In genomic region chr7:44220046-44220720, GRCh38 we compare ENCODE assay signal across 19 cellular contexts. TPM values are rescaled to one million over a fixed set of nuclear protein-coding genes. Genes with fewer than 3 reads are reported as not detected.
DNase-seq lines count a peak whose midpoint lies in the region; ATAC-seq, FAIRE-seq and TF ChIP-seq lines count a peak whose summit lies in the region.
"Had no signal": no experiment of that assay in that cellular context is flagged by ENCODE, and none has a peak within 500 bp of the region (broad histone marks: within the 10 kb centered on the region; RNA-seq: fewer than 3 reads in every experiment).

No MANE protein-coding gene starts in this region.

- H2AFZ ChIP-seq in PC-3 (ENCODE audit: low read length), result no peak overlapping the region
- H2AFZ ChIP-seq: PC-9 had no signal

- no peak overlapping the region for H3K9ac ChIP-seq in PC-3 (ENCODE audit: low read length)
- H3K9ac ChIP-seq: KMS-11 had no signal

- intact Hi-C loops in Right ventricle myocardium inferior (cut with DNase I), result no loop called here
- intact Hi-C loops in left ventricle myocardium inferior (cut with micrococcal nuclease), result no loop called here
- intact Hi-C loops in PC-3 (cut with micrococcal nuclease), result no loop called here

- POLR2A ChIA-PET in PC-3 (lab: Charles Lee; ENCODE audit: unreplicated experiment), result no interaction called here

- H3K27ac Mint-ChIP-seq in nephron progenitor cell, result no peak overlapping the region
- H3K27ac Mint-ChIP-seq: CD4-positive, alpha-beta memory T cell had no signal

- H3K9me3 Mint-ChIP-seq in nephron progenitor cell, result no peaks in the 10 kb centered on the region
- H3K9me3 Mint-ChIP-seq: CD4-positive, alpha-beta memory T cell had no signal

- no peak overlapping the region for H3K4me3 Mint-ChIP-seq in nephron progenitor cell
- H3K4me3 Mint-ChIP-seq: CD4-positive, alpha-beta memory T cell had no signal

- H3K4me2 ChIP-seq in PC-3 (ENCODE audit: low read length), result no peak overlapping the region
- H3K4me2 ChIP-seq: KMS-11, PC-9 had no signal

- ATAC-seq in Right ventricle myocardium inferior, result no peak
- no peak for ATAC-seq in PC-3

- TF ChIP-seq CTCF in right atrium auricular region (IDR thresholded peaks at IDR 0.05), result no peak
- TF ChIP-seq CTCF in left ventricle myocardium inferior (IDR thresholded peaks at IDR 0.05; ENCODE audit: borderline replicate concordance), result no peak
- TF ChIP-seq CTCF in nephron progenitor cell (IDR thresholded peaks at IDR 0.05), result no peak
- no peak for TF ChIP-seq CTCF in PC-3 (conservative IDR thresholded peaks at IDR 0.05; ENCODE audit: low read depth, low read length)

- peaks cover 61% of the 10 kb centered on the region for H3K4me1 Mint-ChIP-seq in nephron progenitor cell
- H3K4me1 Mint-ChIP-seq: CD4-positive, alpha-beta memory T cell had no signal

- no peaks in the 10 kb centered on the region for H3K9me2 ChIP-seq in PC-3 (replicated peaks; ENCODE audit: low read length)

- H3K27ac ChIP-seq in right atrium auricular region (no peak overlapping the region), left ventricle myocardium inferior (replicated peaks) (no peak overlapping the region), PC-3 (ENCODE audit: low read length) (no peak overlapping the region)
- H3K27ac ChIP-seq: KMS-11, PC-9 had no signal

- no TSS peak for BruUV-seq in PC-3 (replicated peaks; lab: Mats Ljungman, UMichigan)

- CTCF ChIA-PET in PC-3 (lab: Charles Lee), result no interaction called here

- H3K36me3 Mint-ChIP-seq in nephron progenitor cell (ENCODE audit: low read depth), result no peaks in the 10 kb centered on the region
- H3K36me3 Mint-ChIP-seq: CD4-positive, alpha-beta memory T cell had no signal

- H3F3A ChIP-seq in PC-3 (ENCODE audit: low read length, unreplicated experiment), result no peaks in the 10 kb centered on the region

- H3K27me3 Mint-ChIP-seq in nephron progenitor cell (ENCODE audit: low read depth, poor library complexity), result peaks cover 3% of the 10 kb centered on the region

- no peaks in the 10 kb centered on the region for H3K4me1 ChIP-seq in right atrium auricular region
- no peaks in the 10 kb centered on the region for H3K4me1 ChIP-seq in left ventricle myocardium inferior
- no peaks in the 10 kb centered on the region for H3K4me1 ChIP-seq in PC-3 (ENCODE audit: insufficient read depth, low read length)

- DNase-seq in Right ventricle myocardium inferior (ENCODE audit: missing footprints) (peak; percentile 62), right atrium auricular region (ENCODE audit: low spot score) (no peak), left ventricle myocardium inferior (peak; percentile 9), nephron progenitor cell (peak; percentile 14), urothelium cell line (ENCODE audit: low spot score) (no peak), SIG-M5 treated with dmso at 0.1 percent for 504 hours (lab: John Stamatoyannopoulos, UW; ENCODE audit: unreplicated experiment) (no peak), PC-3 (no peak), COLO829 (ENCODE audit: low spot score) (no peak)
- DNase-seq: CD4-positive, alpha-beta memory T cell; DMS79 treated with DMSO at 0.1 percent for 48 hours; NCI-H1436; NCI-H2029 treated with DMSO at 0.1 percent for 48 hours; NCI-H748 treated with DMSO at 0.1 percent for 48 hours; PC-9 had no signal

- FAIRE-seq in urothelium cell line (lab: Jason Lieb, UNC), result peak; percentile 94
- FAIRE-seq: G401.6 had no signal

- H3K9me3 ChIP-seq in right atrium auricular region (no peaks in the 10 kb centered on the region), left ventricle myocardium inferior (replicated peaks) (no peaks in the 10 kb centered on the region), PC-3 (ENCODE audit: low read length) (no peaks in the 10 kb centered on the region)

- H4K20me1 ChIP-seq in PC-3 (ENCODE audit: low read length), result no peaks in the 10 kb centered on the region

- no peaks in the 10 kb centered on the region for H3K79me2 ChIP-seq in PC-3 (ENCODE audit: low read length)

- H3K36me3 ChIP-seq in right atrium auricular region (peaks cover 3% of the 10 kb centered on the region), left ventricle myocardium inferior (peaks cover 5% of the 10 kb centered on the region), PC-3 (ENCODE audit: low read depth, low read length) (no peaks in the 10 kb centered on the region)

- no peaks in the 10 kb centered on the region for H3K27me3 ChIP-seq in right atrium auricular region
- H3K27me3 ChIP-seq in left ventricle myocardium inferior (ENCODE audit: low read depth), result peaks cover 11% of the 10 kb centered on the region
- H3K27me3 ChIP-seq in PC-3 (ENCODE audit: low read length), result no peaks in the 10 kb centered on the region

- H3K4me3 ChIP-seq in right atrium auricular region, result no peak overlapping the region
- no peak overlapping the region for H3K4me3 ChIP-seq in left ventricle myocardium inferior
- H3K4me3 ChIP-seq in PC-3 (ENCODE audit: low read length), result no peak overlapping the region
- H3K4me3 ChIP-seq: PC-9 had no signal

RNA-seq across cellular contexts. Expression of gene YKT6, which starts 19.4 kb away (rescaled TPM):
- total RNA-seq in Right ventricle myocardium inferior (58.0 TPM), right atrium auricular region (10 to 100 TPM; 43.9 to 44.9 TPM), left ventricle myocardium inferior (53.3 TPM), PC-3 (2014; rRNA removed) (133 and 147 TPM in 2 replicates)

RNA-seq across cellular contexts. Expression of gene GCK, which starts 30.9 kb away (rescaled TPM):
- total RNA-seq in Right ventricle myocardium inferior, result 1.8 TPM
- total RNA-seq in right atrium auricular region, result 10 to 100 TPM; 11.1 to 21.0 TPM
- 0.49 TPM for total RNA-seq in left ventricle myocardium inferior
- total RNA-seq in PC-3 (2014; rRNA removed), result not detected in 2 replicates
- total RNA-seq: A172, M059J, NCI-H460, PC-9 had no signal

Comparison
In these comparisons a context has a peak if more than half of its experiments do, and no peak if none do; other contexts are left out.
1. DNase-seq: peak in Right ventricle myocardium inferior (single experiment), left ventricle myocardium inferior (single experiment) and nephron progenitor cell (single experiment); none in right atrium auricular region (single experiment), urothelium cell line (single experiment), SIG-M5 treated with dmso at 0.1 percent for 504 hours (single experiment), PC-3 (single experiment) and COLO829 (single experiment).